In the genomic region with DNA sequence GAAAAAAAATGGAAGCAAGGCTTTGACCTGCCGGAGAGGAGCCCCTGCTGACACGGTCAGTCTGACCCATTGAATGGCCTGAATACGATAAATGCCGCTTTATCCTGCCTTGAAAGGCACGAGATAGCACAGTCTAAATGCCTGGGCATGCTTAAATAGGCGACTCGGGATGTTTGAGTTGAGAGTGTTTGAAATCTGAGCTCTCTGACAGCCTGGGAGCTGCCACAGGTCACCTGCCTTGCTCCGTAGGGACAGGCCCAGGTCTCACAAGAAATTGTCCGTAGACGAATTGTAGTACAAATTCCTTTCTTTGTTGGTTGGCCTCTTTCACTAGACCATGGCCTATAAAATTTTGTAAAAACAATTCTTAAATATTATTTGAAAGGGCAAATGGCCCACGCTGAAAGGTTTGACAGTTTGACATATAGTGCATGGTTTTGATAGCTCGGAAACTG, we compare ENCODE assay signal across 14 cellular contexts.
A peak's percentile ranks its signal among the peaks of the same experiment; 100 is the strongest.
DNase-seq lines count a peak whose midpoint lies in the region; ATAC-seq and TF ChIP-seq lines count a peak whose summit lies in the region.
"Had no signal": no experiment of that assay in that cellular context is flagged by ENCODE, and none has a peak within 500 bp of the region (broad histone marks: within the 10 kb centered on the region; RNA-seq: fewer than 3 reads in every experiment).

No MANE protein-coding gene starts in this region.

- no peaks in the 10 kb centered on the region for H3K36me3 Mint-ChIP-seq in glutamatergic neuron (ENCODE audit: unreplicated experiment)
- H3K36me3 Mint-ChIP-seq in natural killer cell: no peaks in the 10 kb centered on the region
- H3K36me3 Mint-ChIP-seq: activated CD8-positive, alpha-beta memory T cell treated with anti-CD3 and anti-CD28 coated beads, Interleukin-2, amount 10 ng/mL, durations not matched to agents 7 days and 5 days had no signal

- no peaks in the 10 kb centered on the region for H3K79me2 ChIP-seq in OCI-LY7 (ENCODE audit: insufficient read depth, low read depth, low read length)

- H4K20me1 ChIP-seq in OCI-LY7 (ENCODE audit: insufficient read depth, low read length): no peaks in the 10 kb centered on the region

- peaks cover 2% of the 10 kb centered on the region for H3K9me3 Mint-ChIP-seq in glutamatergic neuron (ENCODE audit: unreplicated experiment)
- H3K9me3 Mint-ChIP-seq in natural killer cell: no peaks in the 10 kb centered on the region

- no peak overlapping the region for H2AFZ ChIP-seq in OCI-LY7 (ENCODE audit: low read length)

- BruUV-seq in A673 (replicated peaks; lab: Mats Ljungman, UMichigan) (no TSS peak), OCI-LY7 (replicated peaks; lab: Mats Ljungman, UMichigan) (no TSS peak)

- no peak for TF ChIP-seq CTCF in A673 (conservative IDR thresholded peaks at IDR 0.05; ENCODE audit: low read depth, low read length)
- TF ChIP-seq CTCF in glutamatergic neuron (IDR thresholded peaks at IDR 0.05; ENCODE audit: partially characterized antibody, unreplicated experiment): no peak
- TF ChIP-seq CTCF in OCI-LY7 (conservative IDR thresholded peaks at IDR 0.05; ENCODE audit: low read length): no peak
- TF ChIP-seq CTCF in natural killer cell (IDR thresholded peaks at IDR 0.05): no peak

- H3K4me2 ChIP-seq in OCI-LY7 (ENCODE audit: low read length): no peak overlapping the region

- H3K9me2 ChIP-seq in OCI-LY7 (ENCODE audit: insufficient read depth, low read length): no peaks in the 10 kb centered on the region

- no peak overlapping the region for H3K27ac Mint-ChIP-seq in glutamatergic neuron (ENCODE audit: unreplicated experiment)
- no peak overlapping the region for H3K27ac Mint-ChIP-seq in natural killer cell
- H3K27ac Mint-ChIP-seq: activated CD8-positive, alpha-beta memory T cell treated with anti-CD3 and anti-CD28 coated beads, Interleukin-2, amount 10 ng/mL, durations not matched to agents 7 days and 5 days had no signal

- intact Hi-C loops in A673 (cut with micrococcal nuclease; ENCODE audit: unreplicated experiment) (no loop called here), OCI-LY7 (cut with micrococcal nuclease; ENCODE audit: unreplicated experiment) (no loop called here), natural killer cell (cut with micrococcal nuclease) (no loop called here)

- peaks cover 2% of the 10 kb centered on the region for H3K27me3 Mint-ChIP-seq in glutamatergic neuron (ENCODE audit: unreplicated experiment)
- peaks cover 3 to 6% of the 10 kb centered on the region in 2 donors for H3K27me3 Mint-ChIP-seq in natural killer cell (ENCODE audit: low read depth in 2 of 2)
- H3K27me3 Mint-ChIP-seq: activated CD8-positive, alpha-beta memory T cell treated with anti-CD3 and anti-CD28 coated beads, Interleukin-2, amount 10 ng/mL, durations not matched to agents 7 days and 5 days had no signal

- no peak overlapping the region for H3K4me3 ChIP-seq in A673 (ENCODE audit: low read depth, low read length, poor library complexity, severe bottlenecking)
- peak overlapping the region in 1 of 2 donors; percentile 43 for H3K4me3 ChIP-seq in muscle layer of colon (ENCODE audit: low read depth in 1 of 2, low read length in 2 of 2)
- H3K4me3 ChIP-seq in OCI-LY7 (ENCODE audit: low read depth, low read length, poor library complexity, severe bottlenecking): no peak overlapping the region
- H3K4me3 ChIP-seq: ovary, testis had no signal

- ATAC-seq in GM21717 (IDR thresholded peaks at IDR 0.05; ENCODE audit: unreplicated experiment): no peak
- no peak for ATAC-seq in natural killer cell
- ATAC-seq: activated CD8-positive, alpha-beta memory T cell treated with anti-CD3 and anti-CD28 coated beads, Interleukin-2, amount 10 ng/mL, durations not matched to agents 7 days and 5 days; Panc1 had no signal

- DNase-seq in A673 (ENCODE audit: low spot score): no peak
- peak; percentile 90 for DNase-seq in NCI-H146 (lab: John Stamatoyannopoulos, UW)
- peak; percentile 22 for DNase-seq in glutamatergic neuron
- no peak for DNase-seq in OCI-LY7 (ENCODE audit: low spot score)
- no peak for DNase-seq in natural killer cell
- DNase-seq in activated CD8-positive, alpha-beta memory T cell treated with anti-CD3 and anti-CD28 coated beads, Interleukin-2, amount 50 U/mL, for 4 hours: no peak
- DNase-seq: activated CD8-positive, alpha-beta memory T cell treated with anti-CD3 and anti-CD28 coated beads, Interleukin-2, amount 10 ng/mL, durations not matched to agents 7 days and 5 days; NCI-H1436; ovary; T-helper 9 cell; testis had no signal

- CTCF ChIA-PET in A673 (lab: Charles Lee) (no interaction called here), OCI-LY7 (lab: Charles Lee; ENCODE audit: unreplicated experiment) (no interaction called here)

- H3K36me3 ChIP-seq in A673 (ENCODE audit: insufficient read depth, low read length, poor library complexity, severe bottlenecking): peaks cover 21% of the 10 kb centered on the region
- peaks cover 2% of the 10 kb centered on the region for H3K36me3 ChIP-seq in muscle layer of colon (ENCODE audit: insufficient read depth, low read length)
- H3K36me3 ChIP-seq in OCI-LY7 (ENCODE audit: insufficient read depth, low read length): no peaks in the 10 kb centered on the region
- H3K36me3 ChIP-seq: ovary had no signal

- H3K4me1 Mint-ChIP-seq in glutamatergic neuron (ENCODE audit: low read depth, unreplicated experiment) (peaks cover 25% of the 10 kb centered on the region), natural killer cell (peaks cover 0 to 4% of the 10 kb centered on the region in 2 donors)
- H3K4me1 Mint-ChIP-seq: activated CD8-positive, alpha-beta memory T cell treated with anti-CD3 and anti-CD28 coated beads, Interleukin-2, amount 10 ng/mL, durations not matched to agents 7 days and 5 days had no signal

- H3K9me3 ChIP-seq in A673 (ENCODE audit: low read depth, low read length, poor library complexity, severe bottlenecking) (no peaks in the 10 kb centered on the region), muscle layer of colon (ENCODE audit: low read length) (no peaks in the 10 kb centered on the region), OCI-LY7 (ENCODE audit: low read length) (no peaks in the 10 kb centered on the region)
- H3K9me3 ChIP-seq: ovary, testis had no signal

- no peaks in the 10 kb centered on the region for H3K27me3 ChIP-seq in A673 (replicated peaks; ENCODE audit: insufficient read depth, low read depth, low read length, poor library complexity)
- no peaks in the 10 kb centered on the region for H3K27me3 ChIP-seq in muscle layer of colon (ENCODE audit: control insufficient read depth in 1 of 2, insufficient read depth in 2 of 2, low read length in 2 of 2)
- H3K27me3 ChIP-seq: ovary, testis had no signal

- peak overlapping the region; percentile 11 for H3K9ac ChIP-seq in muscle layer of colon (ENCODE audit: low read length)

- H3K4me3 Mint-ChIP-seq in glutamatergic neuron (ENCODE audit: unreplicated experiment) (peak overlapping the region; percentile 75), natural killer cell (no peak overlapping the region)
- H3K4me3 Mint-ChIP-seq: activated CD8-positive, alpha-beta memory T cell treated with anti-CD3 and anti-CD28 coated beads, Interleukin-2, amount 10 ng/mL, durations not matched to agents 7 days and 5 days had no signal

- H3K4me1 ChIP-seq in A673 (ENCODE audit: insufficient read depth, low read length, poor library complexity, severe bottlenecking) (peaks cover 49% of the 10 kb centered on the region), muscle layer of colon (ENCODE audit: insufficient read depth, low read length) (peaks cover 61% of the 10 kb centered on the region), OCI-LY7 (ENCODE audit: insufficient read depth, low read length, poor library complexity, severe bottlenecking) (no peaks in the 10 kb centered on the region)
- H3K4me1 ChIP-seq: testis had no signal

- POLR2A ChIA-PET in A673 (lab: Charles Lee; ENCODE audit: low non-redundant PET): no interaction called here
- POLR2A ChIA-PET in OCI-LY7 (lab: Charles Lee): no interaction called here

- H3K27ac ChIP-seq in A673 (ENCODE audit: low read depth, low read length, poor library complexity, severe bottlenecking): peak overlapping the region; percentile 25
- H3K27ac ChIP-seq in muscle layer of colon (ENCODE audit: low read depth, low read length): peak overlapping the region; percentile 21
- no peak overlapping the region for H3K27ac ChIP-seq in OCI-LY7 (ENCODE audit: low read depth, low read length, poor library complexity, severe bottlenecking)
- H3K27ac ChIP-seq: ovary, testis had no signal

Comparison
In these comparisons a context has a peak if more than half of its experiments do, and no peak if none do; other contexts are left out.
1. DNase-seq: peak in NCI-H146 (single experiment) and glutamatergic neuron (single experiment); none in A673 (single experiment), OCI-LY7 (single experiment), natural killer cell (single experiment) and activated CD8-positive, alpha-beta memory T cell treated with anti-CD3 and anti-CD28 coated beads, Interleukin-2, amount 50 U/mL, for 4 hours (single experiment).